18 cellular contexts compared by ENCODE assay signal in the genomic region with DNA sequence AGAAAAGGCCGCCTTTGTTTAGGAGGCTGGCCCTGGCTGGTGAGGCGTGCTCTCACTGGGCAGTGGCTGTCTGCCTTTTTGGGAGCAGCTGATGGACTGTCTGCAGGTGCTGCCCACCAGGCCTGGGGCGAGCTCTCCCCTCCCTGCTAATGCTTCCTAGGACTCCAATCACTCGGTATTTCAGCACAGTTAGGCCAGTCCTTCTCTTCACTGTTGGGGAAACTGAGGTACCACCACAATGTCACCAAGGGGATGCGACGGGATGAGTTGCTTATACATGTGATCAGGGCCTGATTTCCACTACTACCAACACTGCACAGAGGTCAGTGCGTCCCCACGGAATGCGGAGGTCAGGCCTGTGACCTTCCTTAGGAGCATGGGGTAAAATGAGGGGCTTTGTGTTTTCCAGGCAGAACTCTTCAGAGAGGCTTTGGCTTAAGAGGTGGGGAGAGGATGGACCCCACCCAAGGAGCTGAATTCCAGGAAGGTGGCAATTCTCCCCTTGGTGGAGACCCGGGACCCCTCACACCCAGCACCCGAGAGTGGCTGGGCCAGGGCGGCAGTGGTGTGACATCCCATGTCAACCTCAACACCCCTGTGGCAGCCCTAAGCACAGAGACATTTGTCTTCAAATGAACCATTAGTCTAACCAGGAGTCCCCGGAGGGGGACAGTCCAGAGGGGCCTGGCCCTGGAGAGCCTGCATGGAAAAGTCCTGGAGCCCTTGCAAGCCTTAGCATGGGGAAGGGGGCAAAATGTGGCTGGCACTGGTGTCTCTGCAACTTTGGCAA.
"Had no signal": no experiment of that assay in that cellular context is flagged by ENCODE, and none has a peak within 500 bp of the region (broad histone marks: within the 10 kb centered on the region; RNA-seq: fewer than 3 reads in every experiment).

No MANE protein-coding gene starts in this region.

- H3K27ac ChIP-seq: cardiac muscle cell, dorsolateral prefrontal cortex, stomach, thoracic aorta, transverse colon had no signal

- DNase-seq: cortex of kidney; dorsolateral prefrontal cortex; effector CD8-positive, alpha-beta T cell; foreskin melanocyte; hippocampal formation; mesendoderm; naive B cell; right cardiac atrium; stimulated activated CD4-positive, alpha-beta T cell treated with anti-CD3 and anti-CD28 coated beads, Interleukin-2, amount 100 ng/mL, for 24 hours; stimulated activated CD4-positive, alpha-beta T cell treated with anti-CD3 and anti-CD28 coated beads, Interleukin-4, amount 100 ng/mL, for 4 hours; stimulated activated naive CD4-positive, alpha-beta T cell; stomach; substantia nigra; transverse colon had no signal

- H3K36me3 ChIP-seq: cardiac muscle cell, stomach, thoracic aorta, transverse colon had no signal

- ATAC-seq: left lobe of liver, right cardiac atrium had no signal

- H3K4me3 ChIP-seq: cardiac muscle cell, dorsolateral prefrontal cortex, lung, stomach, thoracic aorta, transverse colon had no signal

- H3K9me3 ChIP-seq: thoracic aorta, transverse colon had no signal

- H3K27me3 ChIP-seq: cardiac muscle cell, dorsolateral prefrontal cortex, stomach, transverse colon had no signal
